36 cellular contexts compared by ENCODE assay signal in genomic region chr5:39009981-39010380, GRCh38.
"Had no signal": no experiment of that assay in that cellular context is flagged by ENCODE, and none has a peak within 500 bp of the region (broad histone marks: within the 10 kb centered on the region; RNA-seq: fewer than 3 reads in every experiment).

No MANE protein-coding gene starts in this region.

- H3K4me2 ChIP-seq: PC-9 had no signal

- H3K27me3 ChIP-seq: ascending aorta, body of pancreas, breast epithelium had no signal

- ATAC-seq: activated T-cell treated with anti-CD3 and anti-CD28 coated beads, Interleukin-2, amount 50 U/mL, for 4 hours; body of pancreas; Right ventricle myocardium inferior; SK-N-SH treated with all-trans-retinoic acid at 6 μM for 48 hours; T-cell; T-helper 17 cell had no signal

- H3K27ac ChIP-seq: ascending aorta, body of pancreas, breast epithelium, PC-9, RWPE1, VCaP had no signal

- H3K4me1 ChIP-seq: body of pancreas, breast epithelium had no signal

- H3K4me3 Mint-ChIP-seq: activated B cell treated with CpG ODN at 0.5 μM for 24 hours; activated CD4-positive, alpha-beta memory T cell treated with anti-CD3 and anti-CD28 coated beads for 36 hours; activated naive CD8-positive, alpha-beta T cell treated with anti-CD3 and anti-CD28 coated beads, Interleukin-2, amount 10 ng/mL, durations not matched to agents 7 days and 5 days; activated T-cell treated with anti-CD3 and anti-CD28 coated beads, Interleukin-2, amount 50 U/mL, for 4 hours; activated T-helper 1 cell treated with anti-CD3 and anti-CD28 coated beads, Interleukin-12 subunit alpha, Interleukin-12 subunit beta, Interleukin-2, Interleukin-4 antibody, amounts not matched to agents 30 ng/mL and 10 ng/mL and 1 ng/mL, durations not matched to agents 14 hours and 24 hours and 36 hours; T-cell; T-helper 17 cell had no signal

- DNase-seq: activated B cell treated with CpG ODN at 0.5 μM for 24 hours; activated CD4-positive, alpha-beta memory T cell treated with anti-CD3 and anti-CD28 coated beads for 36 hours; activated CD4-positive, alpha-beta T cell treated with anti-CD3 and anti-CD28 coated beads for 4 hours; activated CD4-positive, alpha-beta T cell treated with anti-CD3 and anti-CD28 coated beads, Interleukin-2, amount 50 U/mL, for 1 hour; activated CD4-positive, CD25-positive, alpha-beta regulatory T cell treated with anti-CD3 and anti-CD28 coated beads, Interleukin-2, amount 50 U/mL, for 72 hours; activated CD8-positive, alpha-beta memory T cell treated with anti-CD3 and anti-CD28 coated beads, Interleukin-2, amount 50 U/mL, for 4 hours; activated effector memory CD4-positive, alpha-beta T cell treated with Interleukin-2 at 50 U/mL for 16 hours; activated naive CD4-positive, alpha-beta T cell treated with anti-CD3 and anti-CD28 coated beads, Interleukin-2, amount 50 U/mL, for 16 hours; activated naive CD8-positive, alpha-beta T cell treated with anti-CD3 and anti-CD28 coated beads, Interleukin-2, amount 10 ng/mL, durations not matched to agents 7 days and 5 days; activated T-cell treated with anti-CD3 and anti-CD28 coated beads for 4 hours; activated T-cell treated with anti-CD3 and anti-CD28 coated beads, Interleukin-2, amount 50 U/mL, for 4 hours; amygdala; body of pancreas; NCI-H1092 treated with DMSO at 0.1 percent for 48 hours; NCI-H1417; NCI-H146; NCI-H187; NCI-H2029 treated with DMSO at 0.1 percent for 48 hours; NCI-H2107; NCI-H2171; NCI-H510A; NCI-H526; NCI-H748 treated with DMSO at 0.1 percent for 48 hours; NK-92 treated with Interleukin-12 subunit alpha and Interleukin-12 subunit beta, amount 100 ng/mL, for 24 hours; PC-9; SIG-M5; T-cell; T-helper 17 cell; T-helper 9 cell had no signal

- H3K27ac Mint-ChIP-seq: activated B cell treated with CpG ODN at 0.5 μM for 24 hours; activated CD4-positive, alpha-beta memory T cell treated with anti-CD3 and anti-CD28 coated beads for 36 hours; activated naive CD8-positive, alpha-beta T cell treated with anti-CD3 and anti-CD28 coated beads, Interleukin-2, amount 10 ng/mL, durations not matched to agents 7 days and 5 days; activated T-helper 1 cell treated with anti-CD3 and anti-CD28 coated beads, Interleukin-12 subunit alpha, Interleukin-12 subunit beta, Interleukin-2, Interleukin-4 antibody, amounts not matched to agents 30 ng/mL and 10 ng/mL and 1 ng/mL, durations not matched to agents 14 hours and 24 hours and 36 hours; T-cell had no signal

- H3K27me3 Mint-ChIP-seq: activated B cell treated with CpG ODN at 0.5 μM for 24 hours; activated CD4-positive, alpha-beta memory T cell treated with anti-CD3 and anti-CD28 coated beads for 36 hours; activated naive CD8-positive, alpha-beta T cell treated with anti-CD3 and anti-CD28 coated beads, Interleukin-2, amount 10 ng/mL, durations not matched to agents 7 days and 5 days; T-cell; T-helper 17 cell had no signal

- H3K4me3 ChIP-seq: ascending aorta, body of pancreas, breast epithelium, PC-9 had no signal

- H2AFZ ChIP-seq: PC-9 had no signal

- H3K36me3 ChIP-seq: breast epithelium had no signal
